8 cellular contexts compared by ENCODE assay signal in genomic region chr15:40320931-40321371, GRCh38. TPM values are rescaled to one million over a fixed set of nuclear protein-coding genes. Genes with fewer than 3 reads are reported as not detected.
DNase-seq lines count a peak whose midpoint lies in the region; ATAC-seq, FAIRE-seq and TF ChIP-seq lines count a peak whose summit lies in the region.

No MANE protein-coding gene starts in this region.

- peaks cover 16% of the 10 kb centered on the region for H3K4me1 Mint-ChIP-seq in type B pancreatic cell (ENCODE audit: unreplicated experiment)

- peak; percentile 94 for TF ChIP-seq CTCF in type B pancreatic cell (conservative IDR thresholded peaks at IDR 0.05)

- H3K4me1 ChIP-seq in effector memory CD4-positive, alpha-beta T cell (ENCODE audit: control insufficient read depth, insufficient read depth, low read length, poor library complexity, severe bottlenecking): peaks cover 7% of the 10 kb centered on the region

- H3K27me3 ChIP-seq in effector memory CD4-positive, alpha-beta T cell (replicated peaks; ENCODE audit: control insufficient read depth, insufficient read depth, low read length, poor library complexity, severe bottlenecking): no peaks in the 10 kb centered on the region

- ATAC-seq in activated CD4-positive, CD25-positive, alpha-beta regulatory T cell treated with anti-CD3 and anti-CD28 coated beads, Interleukin-2, amount 50 U/mL, for 24 hours: peak; percentile 15 to 24

- no peaks in the 10 kb centered on the region for H3K9me3 ChIP-seq in effector memory CD4-positive, alpha-beta T cell (ENCODE audit: control insufficient read depth, low read length)

- H3K4me3 Mint-ChIP-seq in type B pancreatic cell: peak overlapping the region; percentile 60

- no peak overlapping the region for H3K27ac Mint-ChIP-seq in type B pancreatic cell

- H3K27me3 Mint-ChIP-seq in type B pancreatic cell: peaks cover 32% of the 10 kb centered on the region

- no peaks in the 10 kb centered on the region for H3K36me3 ChIP-seq in effector memory CD4-positive, alpha-beta T cell (ENCODE audit: control insufficient read depth, insufficient read depth, low read length)

- peak; percentile 90 for FAIRE-seq in GM19239 (lab: Jason Lieb, UNC)

- H3K4me3 ChIP-seq in effector memory CD4-positive, alpha-beta T cell (ENCODE audit: insufficient read depth, low read depth, low read length, poor library complexity, severe bottlenecking): no peak overlapping the region

- no peaks in the 10 kb centered on the region for H3K9me3 Mint-ChIP-seq in type B pancreatic cell

- peaks cover 3% of the 10 kb centered on the region for H3K36me3 Mint-ChIP-seq in type B pancreatic cell

- DNase-seq in AML-193 (lab: John Stamatoyannopoulos, UW) (peak; percentile 75 to 82), GM19239 (ENCODE audit: insufficient read length, low spot score) (peak; percentile 62), NCI-H345 (lab: John Stamatoyannopoulos, UW) (peak; percentile 55), midbrain (lab: John Stamatoyannopoulos, UW) (peak; percentile 79), type B pancreatic cell (ENCODE audit: extremely low spot score, unreplicated experiment) (no peak), 8988T (no peak)
- DNase-seq in effector memory CD4-positive, alpha-beta T cell: peak in 2 of 3 donors; percentile 20 to 38

- H3K27ac ChIP-seq in effector memory CD4-positive, alpha-beta T cell (ENCODE audit: insufficient read depth, low read length, poor library complexity, severe bottlenecking): no peak overlapping the region

RNA-seq across cellular contexts. Expression of gene INAFM2, which starts 2.5 kb away (rescaled TPM):
- 12.3 and 23.6 TPM in 2 replicates for total RNA-seq in type B pancreatic cell (ENCODE audit: low replicate concordance)

RNA-seq across cellular contexts. Expression of gene PLCB2, which starts 13.2 kb away (rescaled TPM):
- total RNA-seq in type B pancreatic cell (ENCODE audit: low replicate concordance): 0.71 and 5.8 TPM in 2 replicates

RNA-seq across cellular contexts. Expression of gene CCDC9B, which starts 19.8 kb away (rescaled TPM):
- 1.6 and 2.4 TPM in 2 replicates for total RNA-seq in type B pancreatic cell (ENCODE audit: low replicate concordance)

RNA-seq across cellular contexts. Expression of gene PHGR1, which starts 29.9 kb away (rescaled TPM):
- total RNA-seq in type B pancreatic cell (ENCODE audit: low replicate concordance): 5.6 and 15.8 TPM in 2 replicates

RNA-seq across cellular contexts. Expression of gene DISP2, which starts 37.1 kb away (rescaled TPM):
- total RNA-seq in type B pancreatic cell (ENCODE audit: low replicate concordance): 1.5 and 1.8 TPM in 2 replicates

Comparison
In these comparisons a context has a peak if more than half of its experiments do, and no peak if none do; other contexts are left out.
1. DNase-seq: peak in AML-193 (2 of 2), GM19239 (single experiment), NCI-H345 (single experiment), effector memory CD4-positive, alpha-beta T cell (2 of 3) and midbrain (single experiment); none in type B pancreatic cell (single experiment) and 8988T (single experiment).